29 cellular contexts compared by ENCODE assay signal in genomic region chr2:163467206-163467605, GRCh38.
A peak's percentile ranks its signal among the peaks of the same experiment; 100 is the strongest.
DNase-seq lines count a peak whose midpoint lies in the region; ATAC-seq and TF ChIP-seq lines count a peak whose summit lies in the region.
"Had no signal": no experiment of that assay in that cellular context is flagged by ENCODE, and none has a peak within 500 bp of the region (broad histone marks: within the 10 kb centered on the region; RNA-seq: fewer than 3 reads in every experiment).

No MANE protein-coding gene starts in this region.

- CTCF ChIA-PET in Caco-2 (lab: Charles Lee): no interaction called here
- CTCF ChIA-PET in CD8-positive, alpha-beta T cell (lab: Charles Lee): no interaction called here

- no TSS peak for BruUV-seq in Caco-2 (replicated peaks; lab: Mats Ljungman, UMichigan)

- H3K36me3 Mint-ChIP-seq in Caco-2 (ENCODE audit: insufficient read depth, unreplicated experiment): no peaks in the 10 kb centered on the region
- H3K36me3 Mint-ChIP-seq in CD8-positive, alpha-beta T cell: no peaks in the 10 kb centered on the region
- H3K36me3 Mint-ChIP-seq: activated naive CD4-positive, alpha-beta T cell treated with anti-CD3 and anti-CD28 coated beads, Interleukin-2, amount 50 U/mL, for 72 hours; CD14-positive monocyte; IgD-negative memory B cell; stimulated activated naive B cell treated with anti-CD40 and anti-IgM and Interleukin-4, amounts not matched to agents 10 μg/mL and 1 μg/mL and 100 μg/mL, for 72 hours had no signal

- no peak for ATAC-seq in CD8-positive, alpha-beta T cell
- ATAC-seq: activated CD4-positive, alpha-beta T cell treated with anti-CD3 and anti-CD28 coated beads for 36 hours; activated naive CD4-positive, alpha-beta T cell treated with anti-CD3 and anti-CD28 coated beads, Interleukin-2, amount 50 U/mL, for 72 hours; esophagus mucosa; stimulated activated naive B cell treated with anti-CD40 and anti-IgM and Interleukin-4, amounts not matched to agents 10 μg/mL and 1 μg/mL and 100 μg/mL, for 72 hours had no signal

- H3K4me1 Mint-ChIP-seq in Caco-2 (ENCODE audit: low read depth, unreplicated experiment): no peaks in the 10 kb centered on the region
- H3K4me1 Mint-ChIP-seq in CD8-positive, alpha-beta T cell (ENCODE audit: low read depth): no peaks in the 10 kb centered on the region
- H3K4me1 Mint-ChIP-seq: activated CD4-positive, alpha-beta T cell treated with anti-CD3 and anti-CD28 coated beads for 36 hours; CD14-positive monocyte; IgD-negative memory B cell; stimulated activated naive B cell treated with anti-CD40 and anti-IgM and Interleukin-4, amounts not matched to agents 10 μg/mL and 1 μg/mL and 100 μg/mL, for 72 hours had no signal

- intact Hi-C loops in Caco-2 (cut with micrococcal nuclease; ENCODE audit: unreplicated experiment): loop anchor here (5.0 to 10.0 kb wide), 2 partner anchors 275 to 968 kb away; no protein-coding TSS in a partner anchor
- intact Hi-C loops in CD8-positive, alpha-beta T cell (cut with DNase I, micrococcal nuclease): no loop called here

- DNase-seq in DMS114 treated with DMSO at 0.1 percent for 48 hours (lab: John Stamatoyannopoulos, UW; ENCODE audit: unreplicated experiment) (peak; percentile 56), NCI-H2227 (lab: John Stamatoyannopoulos, UW; ENCODE audit: unreplicated experiment) (peak; percentile 61), astrocyte of the hippocampus (ENCODE audit: low read depth, low spot score) (peak; percentile 54), osteoblast (ENCODE audit: insufficient read length, low spot score, missing footprints) (no peak), NCI-H2029 treated with DMSO at 0.1 percent for 48 hours (lab: John Stamatoyannopoulos, UW) (no peak), DMS79 (lab: John Stamatoyannopoulos, UW) (no peak), Caco-2 (no peak)
- DNase-seq in CD8-positive, alpha-beta T cell: no peak
- DNase-seq: activated CD4-positive, alpha-beta T cell treated with anti-CD3 and anti-CD28 coated beads for 36 hours; effector memory CD4-positive, alpha-beta T cell; GF-D8; H7; kidney; MG63; NCI-H1694; NCI-H446; stimulated activated CD4-positive, alpha-beta T cell treated with anti-CD3 and anti-CD28 coated beads, Interleukin-2, amount 100 ng/mL, for 48 hours; stimulated activated naive B cell treated with anti-CD40 and anti-IgM and Interleukin-4, amounts not matched to agents 10 μg/mL and 1 μg/mL and 100 μg/mL, for 72 hours had no signal

- no peak overlapping the region for H3K27ac Mint-ChIP-seq in Caco-2 (ENCODE audit: unreplicated experiment)
- no peak overlapping the region for H3K27ac Mint-ChIP-seq in CD8-positive, alpha-beta T cell
- H3K27ac Mint-ChIP-seq: activated CD4-positive, alpha-beta T cell treated with anti-CD3 and anti-CD28 coated beads for 36 hours; activated naive CD4-positive, alpha-beta T cell treated with anti-CD3 and anti-CD28 coated beads, Interleukin-2, amount 50 U/mL, for 72 hours; activated T-helper 1 cell treated with anti-CD3 and anti-CD28 coated beads, Interleukin-12 subunit alpha, Interleukin-12 subunit beta, Interleukin-2, Interleukin-4 antibody, amounts not matched to agents 30 ng/mL and 10 ng/mL and 1 ng/mL, durations not matched to agents 14 hours and 24 hours and 36 hours; CD14-positive monocyte; IgD-negative memory B cell; stimulated activated naive B cell treated with anti-CD40 and anti-IgM and Interleukin-4, amounts not matched to agents 10 μg/mL and 1 μg/mL and 100 μg/mL, for 72 hours had no signal

- no peak for TF ChIP-seq CTCF in osteoblast (IDR thresholded peaks at IDR 0.05; ENCODE audit: extremely low read depth, low read depth, low read length)
- TF ChIP-seq CTCF in Caco-2 (IDR thresholded peaks at IDR 0.05; ENCODE audit: insufficient read depth in 1 of 2, low read depth in 1 of 2, low read length in 1 of 2, severe bottlenecking in 1 of 2, unreplicated experiment in 1 of 2): no peak
- no peak for TF ChIP-seq CTCF in CD8-positive, alpha-beta T cell (IDR thresholded peaks at IDR 0.05)

- H3K4me3 ChIP-seq in osteoblast (ENCODE audit: insufficient read depth, low read length) (peak overlapping the region; percentile 32), Caco-2 (ENCODE audit: low read depth, low read length) (no peak overlapping the region)
- no peak overlapping the region for H3K4me3 ChIP-seq in CD8-positive, alpha-beta T cell (ENCODE audit: low read depth, low read length)
- H3K4me3 ChIP-seq: lung, MG63, prostate gland, smooth muscle cell, thoracic aorta, vagina had no signal

- H3K4me3 Mint-ChIP-seq in Caco-2 (ENCODE audit: unreplicated experiment): no peak overlapping the region
- no peak overlapping the region for H3K4me3 Mint-ChIP-seq in CD8-positive, alpha-beta T cell
- H3K4me3 Mint-ChIP-seq: activated CD4-positive, alpha-beta T cell treated with anti-CD3 and anti-CD28 coated beads for 36 hours; activated T-helper 1 cell treated with anti-CD3 and anti-CD28 coated beads, Interleukin-12 subunit alpha, Interleukin-12 subunit beta, Interleukin-2, Interleukin-4 antibody, amounts not matched to agents 30 ng/mL and 10 ng/mL and 1 ng/mL, durations not matched to agents 14 hours and 24 hours and 36 hours; CD14-positive monocyte; IgD-negative memory B cell; stimulated activated naive B cell treated with anti-CD40 and anti-IgM and Interleukin-4, amounts not matched to agents 10 μg/mL and 1 μg/mL and 100 μg/mL, for 72 hours had no signal

- H3K4me1 ChIP-seq in osteoblast (ENCODE audit: insufficient read depth, low read length): no peaks in the 10 kb centered on the region
- no peaks in the 10 kb centered on the region for H3K4me1 ChIP-seq in Caco-2
- H3K4me1 ChIP-seq in CD8-positive, alpha-beta T cell (ENCODE audit: insufficient read depth, low read length): no peaks in the 10 kb centered on the region
- H3K4me1 ChIP-seq: prostate gland had no signal

- H3K27me3 Mint-ChIP-seq in Caco-2 (ENCODE audit: insufficient read depth, unreplicated experiment): peaks cover 3% of the 10 kb centered on the region
- H3K27me3 Mint-ChIP-seq in CD8-positive, alpha-beta T cell (ENCODE audit: low read depth): no peaks in the 10 kb centered on the region
- H3K27me3 Mint-ChIP-seq: activated CD4-positive, alpha-beta T cell treated with anti-CD3 and anti-CD28 coated beads for 36 hours; IgD-negative memory B cell had no signal

- POLR2A ChIA-PET in Caco-2 (lab: Charles Lee): no interaction called here
- POLR2A ChIA-PET in CD8-positive, alpha-beta T cell (lab: Charles Lee): no interaction called here

- no peaks in the 10 kb centered on the region for H3K79me2 ChIP-seq in osteoblast (ENCODE audit: insufficient read depth, low read length)

- H4K20me1 ChIP-seq in osteoblast (ENCODE audit: insufficient read depth, low read length): no peaks in the 10 kb centered on the region

- peak overlapping the region; percentile 60 for H3K4me2 ChIP-seq in osteoblast (ENCODE audit: insufficient read depth, low read length)
- H3K4me2 ChIP-seq: smooth muscle cell had no signal

- no peaks in the 10 kb centered on the region for H3K9me3 ChIP-seq in osteoblast (ENCODE audit: low read depth, low read length)
- no peaks in the 10 kb centered on the region for H3K9me3 ChIP-seq in Caco-2
- no peaks in the 10 kb centered on the region for H3K9me3 ChIP-seq in CD8-positive, alpha-beta T cell (ENCODE audit: low read length)
- H3K9me3 ChIP-seq: MG63, prostate gland, thoracic aorta, vagina had no signal

- peak overlapping the region; percentile 26 for H2AFZ ChIP-seq in osteoblast (ENCODE audit: low read length)

- H3K9me3 Mint-ChIP-seq in Caco-2 (ENCODE audit: unreplicated experiment): no peaks in the 10 kb centered on the region
- peaks cover 3% of the 10 kb centered on the region for H3K9me3 Mint-ChIP-seq in CD8-positive, alpha-beta T cell
- H3K9me3 Mint-ChIP-seq: activated T-helper 1 cell treated with anti-CD3 and anti-CD28 coated beads, Interleukin-12 subunit alpha, Interleukin-12 subunit beta, Interleukin-2, Interleukin-4 antibody, amounts not matched to agents 30 ng/mL and 10 ng/mL and 1 ng/mL, durations not matched to agents 14 hours and 24 hours and 36 hours; IgD-negative memory B cell; stimulated activated naive B cell treated with anti-CD40 and anti-IgM and Interleukin-4, amounts not matched to agents 10 μg/mL and 1 μg/mL and 100 μg/mL, for 72 hours had no signal

- H3K36me3 ChIP-seq in osteoblast (ENCODE audit: insufficient read depth, low read length) (no peaks in the 10 kb centered on the region), Caco-2 (ENCODE audit: control insufficient read depth, insufficient read depth, low read length) (no peaks in the 10 kb centered on the region)
- H3K36me3 ChIP-seq in CD8-positive, alpha-beta T cell (ENCODE audit: insufficient read depth, low read length): no peaks in the 10 kb centered on the region
- H3K36me3 ChIP-seq: MG63, prostate gland, thoracic aorta, vagina had no signal

- peaks cover 10% of the 10 kb centered on the region for H3K27me3 ChIP-seq in osteoblast (ENCODE audit: insufficient read depth, low read length)
- H3K27me3 ChIP-seq in Caco-2 (replicated peaks; ENCODE audit: control insufficient read depth, insufficient read depth, low read length): no peaks in the 10 kb centered on the region
- H3K27me3 ChIP-seq in CD8-positive, alpha-beta T cell (ENCODE audit: insufficient read depth, low read length): no peaks in the 10 kb centered on the region
- H3K27me3 ChIP-seq: MG63, vagina had no signal

- no peak overlapping the region for H3K27ac ChIP-seq in osteoblast (ENCODE audit: low read depth, low read length)
- no peak overlapping the region for H3K27ac ChIP-seq in CD8-positive, alpha-beta T cell (ENCODE audit: low read depth, low read length)
- H3K27ac ChIP-seq: prostate gland, RWPE1, thoracic aorta, vagina had no signal

Comparison
In these comparisons a context has a peak if more than half of its experiments do, and no peak if none do; other contexts are left out.
1. DNase-seq: peak in DMS114 treated with DMSO at 0.1 percent for 48 hours (single experiment), NCI-H2227 (single experiment) and astrocyte of the hippocampus (single experiment); none in osteoblast (single experiment), NCI-H2029 treated with DMSO at 0.1 percent for 48 hours (single experiment), DMS79 (single experiment), Caco-2 (0 of 2) and CD8-positive, alpha-beta T cell (0 of 7).